13 cellular contexts compared by ENCODE assay signal in genomic region chr2:43114210-43114609, GRCh38.
A peak's percentile ranks its signal among the peaks of the same experiment; 100 is the strongest.
DNase-seq lines count a peak whose midpoint lies in the region; ATAC-seq and TF ChIP-seq lines count a peak whose summit lies in the region.
"Had no signal": no experiment of that assay in that cellular context is flagged by ENCODE, and none has a peak within 500 bp of the region (broad histone marks: within the 10 kb centered on the region; RNA-seq: fewer than 3 reads in every experiment).

No MANE protein-coding gene starts in this region.

- H3K27ac Mint-ChIP-seq in IgD-negative memory B cell (peak overlapping the region in 2 of 3 donors; percentile 28 to 77), natural killer cell (no peak overlapping the region)
- H3K27ac Mint-ChIP-seq: activated T-helper 17 cell treated with anti-CD3 and anti-CD28 coated beads, Interleukin-2, amount 50 U/mL, for 72 hours; CD4-positive, alpha-beta T cell had no signal

- H3K27ac ChIP-seq in BLaER1 treated with 17β-estradiol and CSF1 and Interleukin-3, amounts not matched to agents 10 nM and 100 nM, result peak overlapping the region in 6 of 11 experiments; percentile 49 to 98 (median 94); a peak in 11 of 22 replicates
- no peak overlapping the region for H3K27ac ChIP-seq in SJCRH30
- H3K27ac ChIP-seq in ovary, result no peak overlapping the region
- H3K27ac ChIP-seq: cardiac muscle cell had no signal

- H3K9ac ChIP-seq in BLaER1 treated with 17β-estradiol and CSF1 and Interleukin-3, amounts not matched to agents 10 nM and 100 nM, result peak overlapping the region in 2 of 11 experiments; percentile 21 to 24; a peak in 2 of 22 replicates

- TF ChIP-seq CTCF in ovary (IDR thresholded peaks at IDR 0.05) (no peak), natural killer cell (IDR thresholded peaks at IDR 0.05) (no peak)

- TF ChIP-seq POLR2A in ovary (IDR thresholded peaks at IDR 0.05), result no peak

- TF ChIP-seq EP300 in ovary (IDR thresholded peaks at IDR 0.05), result no peak

- peaks cover under 1 to 10% (median 7%) of the 10 kb centered on the region in 11 experiments; a peak in 18 of 22 replicates for H3K9me3 ChIP-seq in BLaER1 treated with 17β-estradiol and CSF1 and Interleukin-3, amounts not matched to agents 10 nM and 100 nM (replicated peaks in 1 of 11)
- H3K9me3 ChIP-seq in SJCRH30 (replicated peaks), result peaks cover 6% of the 10 kb centered on the region
- H3K9me3 ChIP-seq in ovary, result no peaks in the 10 kb centered on the region

- no peaks in the 10 kb centered on the region for H3K36me3 Mint-ChIP-seq in IgD-negative memory B cell
- no peaks in the 10 kb centered on the region for H3K36me3 Mint-ChIP-seq in natural killer cell

- peaks cover 0 to 3% (median 0%) of the 10 kb centered on the region in 3 donors for H3K9me3 Mint-ChIP-seq in IgD-negative memory B cell
- no peaks in the 10 kb centered on the region for H3K9me3 Mint-ChIP-seq in natural killer cell

- H4K20me1 ChIP-seq in BLaER1 treated with 17β-estradiol and CSF1 and Interleukin-3, amounts not matched to agents 10 nM and 100 nM, result no peaks in the 10 kb centered on the region

- H3K4me1 ChIP-seq in BLaER1 treated with 17β-estradiol and CSF1 and Interleukin-3, amounts not matched to agents 10 nM and 100 nM, result peaks cover 33 to 73% (median 71%) of the 10 kb centered on the region in 10 experiments
- H3K4me1 ChIP-seq in SJCRH30 (peaks cover 24% of the 10 kb centered on the region), ovary (ENCODE audit: insufficient read depth) (peaks cover 6% of the 10 kb centered on the region)

- peaks cover 5 to 6% (median 6%) of the 10 kb centered on the region in 3 donors for H3K4me1 Mint-ChIP-seq in IgD-negative memory B cell
- peaks cover 0 to 7% of the 10 kb centered on the region in 2 donors for H3K4me1 Mint-ChIP-seq in natural killer cell

- H3K4me3 ChIP-seq in BLaER1 treated with 17β-estradiol and CSF1 and Interleukin-3, amounts not matched to agents 10 nM and 100 nM, result no peak overlapping the region
- no peak overlapping the region for H3K4me3 ChIP-seq in SJCRH30
- H3K4me3 ChIP-seq in ovary, result no peak overlapping the region
- H3K4me3 ChIP-seq: cardiac muscle cell had no signal

- intact Hi-C loops in ovary (cut with DNase I), result no loop called here
- intact Hi-C loops in natural killer cell (cut with micrococcal nuclease), result no loop called here

- no peaks in the 10 kb centered on the region for H3K36me3 ChIP-seq in BLaER1 treated with 17β-estradiol and CSF1 and Interleukin-3, amounts not matched to agents 10 nM and 100 nM
- no peaks in the 10 kb centered on the region for H3K36me3 ChIP-seq in SJCRH30
- H3K36me3 ChIP-seq in ovary, result no peaks in the 10 kb centered on the region
- H3K36me3 ChIP-seq: cardiac muscle cell had no signal

- DNase-seq in SJCRH30, result peak; percentile 73 to 90
- DNase-seq in iris pigment epithelial cell (ENCODE audit: low read depth), result peak; percentile 45
- DNase-seq in ovary, result no peak
- no peak for DNase-seq in NCI-H82 treated with DMSO at 0.1 percent for 48 hours (lab: John Stamatoyannopoulos, UW; ENCODE audit: unreplicated experiment)
- DNase-seq in stimulated activated CD4-positive, alpha-beta T cell treated with anti-CD3 and anti-CD28 coated beads, Interleukin-15, amount 100 ng/mL, for 24 hours, result no peak
- no peak for DNase-seq in natural killer cell
- DNase-seq: activated CD4-positive, alpha-beta T cell treated with anti-CD3 and anti-CD28 coated beads for 4 hours; CD4-positive, alpha-beta T cell; kidney had no signal

- H3K4me2 ChIP-seq in BLaER1 treated with 17β-estradiol and CSF1 and Interleukin-3, amounts not matched to agents 10 nM and 100 nM, result peak overlapping the region; percentile 28 to 98 (median 64); a peak in 21 of 22 replicates

- no peaks in the 10 kb centered on the region for H3K27me3 ChIP-seq in BLaER1 treated with 17β-estradiol and CSF1 and Interleukin-3, amounts not matched to agents 10 nM and 100 nM
- no peaks in the 10 kb centered on the region for H3K27me3 ChIP-seq in SJCRH30
- no peaks in the 10 kb centered on the region for H3K27me3 ChIP-seq in ovary
- H3K27me3 ChIP-seq: cardiac muscle cell had no signal

- no peak for ATAC-seq in natural killer cell
- ATAC-seq: activated T-helper 17 cell treated with anti-CD3 and anti-CD28 coated beads, Interleukin-2, amount 50 U/mL, for 72 hours had no signal

- no peak overlapping the region for H3K4me3 Mint-ChIP-seq in IgD-negative memory B cell
- no peak overlapping the region for H3K4me3 Mint-ChIP-seq in natural killer cell
- H3K4me3 Mint-ChIP-seq: activated T-helper 17 cell treated with anti-CD3 and anti-CD28 coated beads, Interleukin-2, amount 50 U/mL, for 72 hours; CD4-positive, alpha-beta T cell had no signal

- H3K27me3 Mint-ChIP-seq in IgD-negative memory B cell, result peaks cover 4% of the 10 kb centered on the region
- H3K27me3 Mint-ChIP-seq in natural killer cell (ENCODE audit: low read depth in 2 of 2), result no peaks in the 10 kb centered on the region
- H3K27me3 Mint-ChIP-seq: activated T-helper 17 cell treated with anti-CD3 and anti-CD28 coated beads, Interleukin-2, amount 50 U/mL, for 72 hours; CD4-positive, alpha-beta T cell had no signal

Comparison
In these comparisons a context has a peak if more than half of its experiments do, and no peak if none do; other contexts are left out.
1. H3K27ac ChIP-seq: peak in BLaER1 treated with 17β-estradiol and CSF1 and Interleukin-3, amounts not matched to agents 10 nM and 100 nM (6 of 11); none in SJCRH30 (single experiment) and ovary (0 of 2).
2. H3K27ac Mint-ChIP-seq: peak in IgD-negative memory B cell (2 of 3); none in natural killer cell (0 of 2).
3. DNase-seq: peak in SJCRH30 (2 of 2) and iris pigment epithelial cell (single experiment); none in ovary (0 of 5), NCI-H82 treated with DMSO at 0.1 percent for 48 hours (single experiment), stimulated activated CD4-positive, alpha-beta T cell treated with anti-CD3 and anti-CD28 coated beads, Interleukin-15, amount 100 ng/mL, for 24 hours (single experiment) and natural killer cell (single experiment).